Comparison of ENCODE assay signal across 7 cellular contexts in the genomic region with DNA sequence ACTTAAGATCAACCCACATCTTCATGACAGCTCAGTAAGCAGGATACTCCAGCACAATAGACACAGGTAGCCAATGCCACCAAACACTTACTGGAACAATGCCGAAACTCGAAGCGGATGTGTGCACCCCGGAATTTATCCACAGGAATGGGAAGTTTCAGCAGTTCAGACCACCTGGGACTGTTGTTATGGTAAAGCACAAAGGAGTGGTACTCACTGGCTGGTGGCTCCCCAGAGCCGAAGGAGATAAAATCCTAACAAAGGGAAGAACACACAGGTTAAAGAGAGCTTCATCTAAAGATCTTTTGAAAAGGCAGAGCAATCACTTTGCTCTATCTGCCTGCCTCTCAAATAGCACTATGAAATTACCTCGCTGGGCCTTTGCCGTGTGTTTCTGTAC.
"Had no signal": no experiment of that assay in that cellular context is flagged by ENCODE, and none has a peak within 500 bp of the region (broad histone marks: within the 10 kb centered on the region; RNA-seq: fewer than 3 reads in every experiment).

No MANE protein-coding gene starts in this region.

- H3K4me3 Mint-ChIP-seq: HFFc6 had no signal

- H3K4me3 ChIP-seq: HAP-1, K562 had no signal

- H3K4me1 ChIP-seq: HAP-1 had no signal

- H3K9me3 ChIP-seq: HAP-1 had no signal

- H3K9me3 Mint-ChIP-seq: HFFc6 had no signal

- DNase-seq: GOT3, H7, HFFc6, IMR-90 had no signal

- H3K36me3 ChIP-seq: HAP-1 had no signal

- H3K27ac Mint-ChIP-seq: HFFc6 had no signal

- ATAC-seq: HCT116, K562 had no signal
